ENCODE assay signal across 7 cellular contexts in genomic region chr16:28858366-28858915, GRCh38. TPM values are rescaled to one million over a fixed set of nuclear protein-coding genes. Genes with fewer than 3 reads are reported as not detected.
DNase-seq lines count a peak whose midpoint lies in the region; ATAC-seq, FAIRE-seq and TF ChIP-seq lines count a peak whose summit lies in the region.
"Not testable (repeated sequence)": the region's sequence is repeated elsewhere in the genome, so short reads cannot be mapped to it uniquely, and the experiment has no call there.

No MANE protein-coding gene starts in this region.

- DNase-seq in GM23248 (peak; percentile 50), PC-3 (peak; percentile 66), bronchial epithelial cell (ENCODE audit: low read depth) (peak; percentile 71), fibroblast of pulmonary artery (ENCODE audit: low read depth) (peak; percentile 21), renal cortical epithelial cell (ENCODE audit: low read depth) (peak; percentile 39)
- DNase-seq in keratinocyte (ENCODE audit: low read depth, low spot score), result not testable (repeated sequence)

- H3K4me1 ChIP-seq in GM23248 (ENCODE audit: insufficient read depth); keratinocyte (ENCODE audit: control insufficient read depth, extremely low read depth, insufficient read depth, low read length): not testable (repeated sequence)
- peaks cover 11% of the 10 kb centered on the region; the same call in 1 of the 2 replicates for H3K4me1 ChIP-seq in PC-3 (ENCODE audit: insufficient read depth, low read length)

- H3K9ac ChIP-seq in GM23248; PC-3 (ENCODE audit: low read length); keratinocyte (ENCODE audit: control insufficient read depth, extremely low read depth, insufficient read depth, low read length): not testable (repeated sequence)

- TF ChIP-seq CTCF in PC-3 (conservative IDR thresholded peaks at IDR 0.05; ENCODE audit: low read depth, low read length); bronchial epithelial cell (IDR thresholded peaks at IDR 0.05; ENCODE audit: insufficient read depth, low read length, severe bottlenecking); fibroblast of pulmonary artery (IDR thresholded peaks at IDR 0.05; ENCODE audit: low read length, missing control alignments); keratinocyte (optimal IDR thresholded peaks at IDR 0.05 in 1 of 3, IDR thresholded peaks at IDR 0.05 in 1 of 3, conservative IDR thresholded peaks at IDR 0.05 in 1 of 3; ENCODE audit: extremely low read depth in 1 of 3, insufficient read depth in 2 of 3, low read length in 3 of 3): not testable (repeated sequence)

- not testable (repeated sequence) for H3K9me3 ChIP-seq in GM23248 (ENCODE audit: low read depth); PC-3 (ENCODE audit: low read length); keratinocyte (ENCODE audit: control insufficient read depth, low read depth, low read length)

- CTCF ChIA-PET in PC-3 (lab: Charles Lee), result not testable (repeated sequence)

- dilution Hi-C loops in keratinocyte (cut with MboI; ENCODE audit: extremely low pct_ligation_motif_present, low sequenced_read_pairs), result not testable (repeated sequence)

- FAIRE-seq in bronchial epithelial cell (lab: Jason Lieb, UNC); keratinocyte (lab: Jason Lieb, UNC): not testable (repeated sequence)

- H3K79me2 ChIP-seq in GM23248 (ENCODE audit: insufficient read depth) (peaks cover 25% of the 10 kb centered on the region), PC-3 (ENCODE audit: low read length) (peaks cover 16% of the 10 kb centered on the region)
- H3K79me2 ChIP-seq in keratinocyte (ENCODE audit: control insufficient read depth, insufficient read depth, low read length), result not testable (repeated sequence)

- not testable (repeated sequence) for H3K9me2 ChIP-seq in GM23248 (ENCODE audit: insufficient read depth); PC-3 (replicated peaks; ENCODE audit: low read length)

- 88% methylated on average over 9 of the region's 9 CpGs for WGBS in GM23248 (ENCODE audit: low coverage in 1 of 2, low lambda C conversion rate in 2 of 2, missing lambda C conversion rate in 2 of 2), 2 experiments

- not testable (repeated sequence) for BruUV-seq in PC-3 (replicated peaks; lab: Mats Ljungman, UMichigan)

- intact Hi-C loops in PC-3 (cut with micrococcal nuclease), result not testable (repeated sequence)

- POLR2A ChIA-PET in PC-3 (lab: Charles Lee; ENCODE audit: unreplicated experiment), result not testable (repeated sequence)

- H3K27me3 ChIP-seq in GM23248 (replicated peaks; ENCODE audit: insufficient read depth); PC-3 (ENCODE audit: low read length); bronchial epithelial cell (ENCODE audit: control insufficient read depth, insufficient read depth, low read length); keratinocyte (ENCODE audit: control insufficient read depth, extremely low read depth, insufficient read depth, low read length): not testable (repeated sequence)

- not testable (repeated sequence) for H3K9me1 ChIP-seq in keratinocyte (ENCODE audit: control insufficient read depth, extremely low read depth, insufficient read depth, low read length)

- H2AFZ ChIP-seq in GM23248; PC-3 (ENCODE audit: low read length); keratinocyte (ENCODE audit: control insufficient read depth, low read length): not testable (repeated sequence)

- not testable (repeated sequence) for H3F3A ChIP-seq in GM23248 (ENCODE audit: insufficient read depth); PC-3 (ENCODE audit: low read length, unreplicated experiment)

- H3K4me2 ChIP-seq in GM23248 (ENCODE audit: unreplicated experiment); PC-3 (ENCODE audit: low read length): not testable (repeated sequence)
- peak overlapping the region; percentile 22 for H3K4me2 ChIP-seq in keratinocyte (ENCODE audit: control insufficient read depth, extremely low read depth, insufficient read depth, low read depth, low read length)

- not testable (repeated sequence) for H3K4me3 ChIP-seq in GM23248; PC-3 (ENCODE audit: low read length); bronchial epithelial cell (ENCODE audit: low read depth, low read length); fibroblast of pulmonary artery (replicated peaks; ENCODE audit: low read depth, low read length); keratinocyte (ENCODE audit: control insufficient read depth in 2 of 3, extremely low read depth in 1 of 3, insufficient read depth in 2 of 3, low read depth in 1 of 3, low read length in 3 of 3)

- H3K27ac ChIP-seq in GM23248, result peak overlapping the region; percentile 55
- H3K27ac ChIP-seq in PC-3 (ENCODE audit: low read length), result peak overlapping the region; percentile 20; the same call in 1 of the 2 replicates
- H3K27ac ChIP-seq in angular gyrus (ENCODE audit: low read depth, low read length), result peak overlapping the region; percentile 30
- H3K27ac ChIP-seq in keratinocyte (ENCODE audit: control insufficient read depth, insufficient read depth, low read length), result peak overlapping the region; percentile 63

- in situ Hi-C loops in GM23248 (cut with MboI), result not testable (repeated sequence)

- not testable (repeated sequence) for H4K20me1 ChIP-seq in GM23248 (ENCODE audit: insufficient read depth); PC-3 (ENCODE audit: low read length); keratinocyte (ENCODE audit: control insufficient read depth, extremely low read depth, insufficient read depth, low read length)

- ATAC-seq in PC-3, result not testable (repeated sequence)

- H3K36me3 ChIP-seq in GM23248 (ENCODE audit: low read depth); PC-3 (ENCODE audit: low read depth, low read length); bronchial epithelial cell (ENCODE audit: control insufficient read depth, insufficient read depth, low read length); keratinocyte (ENCODE audit: control insufficient read depth in 2 of 2, extremely low read depth in 1 of 2, insufficient read depth in 2 of 2, low read length in 2 of 2): not testable (repeated sequence)

RNA-seq across cellular contexts. Expression of gene SH2B1, which starts 5.2 kb away (rescaled TPM):
- 16.8 and 21.8 TPM in 2 replicates for total RNA-seq in GM23248 (2014; rRNA removed; shearing (Covaris generic))
- polyA plus RNA-seq in GM23248 (2016; fragmentation: Nextera tagmentation; extraction: Ambion mirVana), result 8.4 and 8.8 TPM in 2 replicates
- total RNA-seq in PC-3 (2014; rRNA removed), result 22.2 and 24.4 TPM in 2 replicates
- total RNA-seq in bronchial epithelial cell, result 4.2 and 6.7 TPM in 2 replicates
- polyA plus RNA-seq in keratinocyte, result 10.5 to 17.9 TPM (median 15.7 TPM) in 3 replicates
- 2.9 TPM for polyA plus RNA-seq in keratinocyte (2011; ENCODE audit: low read depth)
- polyA plus RNA-seq in keratinocyte (2011; cell fraction: cytosol; rRNA removed), result 11.4 and 15.2 TPM in 2 replicates
- 55.4 and 62.4 TPM in 2 replicates for polyA plus RNA-seq in keratinocyte (2011; cell fraction: nucleus; rRNA removed)
- 15.1 and 19.4 TPM in 2 replicates for polyA plus RNA-seq in keratinocyte (2012; ENCODE audit: low replicate concordance)
- 11.3 to 31.5 TPM (median 14.2 TPM) in 3 replicates for polyA minus RNA-seq in keratinocyte
- 19.4 TPM for polyA minus RNA-seq in keratinocyte (2011; cell fraction: cytosol; rRNA and poly(A)+ RNA removed)
- 11.3 and 17.5 TPM in 2 replicates for polyA minus RNA-seq in keratinocyte (2011; cell fraction: nucleus; rRNA and poly(A)+ RNA removed)
- 10.8 and 21.4 TPM in 2 replicates for total RNA-seq in renal cortical epithelial cell

RNA-seq across cellular contexts. Expression of gene TUFM, which starts 12.3 kb away (rescaled TPM):
- 95.2 and 107 TPM in 2 replicates for total RNA-seq in GM23248 (2014; rRNA removed; shearing (Covaris generic))
- polyA plus RNA-seq in GM23248 (2016; fragmentation: Nextera tagmentation; extraction: Ambion mirVana) (141 and 148 TPM in 2 replicates), keratinocyte (104 to 145 TPM (median 134 TPM) in 3 replicates)
- total RNA-seq in PC-3 (2014; rRNA removed) (185 and 198 TPM in 2 replicates), bronchial epithelial cell (146 and 176 TPM in 2 replicates), renal cortical epithelial cell (129 and 130 TPM in 2 replicates)
- 94.7 TPM for polyA plus RNA-seq in keratinocyte (2011; ENCODE audit: low read depth)
- polyA plus RNA-seq in keratinocyte (2011; cell fraction: cytosol; rRNA removed), result 70.1 and 121 TPM in 2 replicates
- polyA plus RNA-seq in keratinocyte (2011; cell fraction: nucleus; rRNA removed), result 238 and 243 TPM in 2 replicates
- 152 and 174 TPM in 2 replicates for polyA plus RNA-seq in keratinocyte (2012; ENCODE audit: low replicate concordance)
- 42.7 to 146 TPM (median 71.6 TPM) in 3 replicates for polyA minus RNA-seq in keratinocyte
- polyA minus RNA-seq in keratinocyte (2011; cell fraction: cytosol; rRNA and poly(A)+ RNA removed), result 79.0 TPM
- polyA minus RNA-seq in keratinocyte (2011; cell fraction: nucleus; rRNA and poly(A)+ RNA removed), result 46.2 and 50.9 TPM in 2 replicates

RNA-seq across cellular contexts. Expression of gene ATP2A1, which starts 19.8 kb away (rescaled TPM):
- total RNA-seq in GM23248 (2014; rRNA removed; shearing (Covaris generic)), result 0.11 TPM in 1 of 2 replicates, not detected in the other
- 0.09 and 0.10 TPM in 2 replicates for polyA plus RNA-seq in GM23248 (2016; fragmentation: Nextera tagmentation; extraction: Ambion mirVana)
- total RNA-seq in PC-3 (2014; rRNA removed), result 0.23 and 0.87 TPM in 2 replicates
- total RNA-seq in bronchial epithelial cell, result under 0.01 and 0.13 TPM in 2 replicates
- 0.12 to 0.48 TPM (median 0.29 TPM) in 3 replicates for polyA plus RNA-seq in keratinocyte
- 0.81 TPM for polyA plus RNA-seq in keratinocyte (2011; ENCODE audit: low read depth)
- polyA plus RNA-seq in keratinocyte (2011; cell fraction: cytosol; rRNA removed), result 0.03 and 0.06 TPM in 2 replicates
- 2.5 and 4.2 TPM in 2 replicates for polyA plus RNA-seq in keratinocyte (2011; cell fraction: nucleus; rRNA removed)
- polyA plus RNA-seq in keratinocyte (2012; ENCODE audit: low replicate concordance), result 1.8 and 1.9 TPM in 2 replicates
- polyA minus RNA-seq in keratinocyte, result 0.23 to 0.48 TPM (median 0.33 TPM) in 3 replicates
- polyA minus RNA-seq in keratinocyte (2011; cell fraction: cytosol; rRNA and poly(A)+ RNA removed), result not detected
- polyA minus RNA-seq in keratinocyte (2011; cell fraction: nucleus; rRNA and poly(A)+ RNA removed), result 0.42 and 1.3 TPM in 2 replicates
- total RNA-seq in renal cortical epithelial cell, result 0.10 TPM in 1 of 2 replicates, not detected in the other

RNA-seq across cellular contexts. Expression of gene ATXN2L, which starts 35.6 kb away (rescaled TPM):
- total RNA-seq in GM23248 (2014; rRNA removed; shearing (Covaris generic)), result 37.2 and 43.1 TPM in 2 replicates
- polyA plus RNA-seq in GM23248 (2016; fragmentation: Nextera tagmentation; extraction: Ambion mirVana) (50.7 and 53.1 TPM in 2 replicates), keratinocyte (10.5 to 28.1 TPM (median 11.8 TPM) in 3 replicates)
- total RNA-seq in PC-3 (2014; rRNA removed) (65.8 and 104 TPM in 2 replicates), bronchial epithelial cell (27.4 and 35.7 TPM in 2 replicates), renal cortical epithelial cell (26.6 and 92.6 TPM in 2 replicates)
- polyA plus RNA-seq in keratinocyte (2011; ENCODE audit: low read depth), result 46.3 TPM
- 20.9 and 35.7 TPM in 2 replicates for polyA plus RNA-seq in keratinocyte (2011; cell fraction: cytosol; rRNA removed)
- polyA plus RNA-seq in keratinocyte (2011; cell fraction: nucleus; rRNA removed), result 89.7 and 115 TPM in 2 replicates
- 69.0 and 70.4 TPM in 2 replicates for polyA plus RNA-seq in keratinocyte (2012; ENCODE audit: low replicate concordance)
- 12.0 to 101 TPM (median 27.9 TPM) in 3 replicates for polyA minus RNA-seq in keratinocyte
- 51.4 TPM for polyA minus RNA-seq in keratinocyte (2011; cell fraction: cytosol; rRNA and poly(A)+ RNA removed)
- 42.2 and 54.4 TPM in 2 replicates for polyA minus RNA-seq in keratinocyte (2011; cell fraction: nucleus; rRNA and poly(A)+ RNA removed)
